ENCODE assay signal across 10 cellular contexts in the genomic region with DNA sequence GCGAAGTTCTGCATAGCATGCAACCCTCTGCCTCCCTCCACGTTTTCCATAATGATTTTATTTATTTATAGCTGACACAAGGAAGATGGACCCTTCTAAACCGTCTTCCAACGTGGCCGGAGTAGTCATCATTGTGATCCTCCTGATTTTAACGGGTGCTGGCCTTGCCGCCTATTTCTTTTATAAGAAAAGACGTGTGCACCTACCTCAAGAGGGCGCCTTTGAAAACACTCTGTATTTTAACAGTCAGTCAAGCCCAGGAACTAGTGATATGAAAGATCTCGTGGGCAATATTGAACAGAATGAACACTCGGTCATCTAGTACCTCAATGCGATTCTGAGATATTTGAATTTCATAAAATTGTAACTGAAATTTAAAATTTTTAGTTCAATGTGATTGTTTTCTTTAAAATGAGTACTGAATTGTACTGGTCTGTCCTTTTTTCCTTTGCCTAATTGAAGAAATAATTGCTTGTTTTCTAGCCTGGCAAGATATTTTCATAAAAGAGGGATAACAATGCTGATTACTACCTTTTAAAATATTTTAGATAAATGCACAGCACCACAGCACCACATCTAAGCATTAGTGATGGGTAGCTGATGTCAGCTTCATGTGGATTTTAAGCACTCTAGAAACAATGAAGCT. TPM values are rescaled to one million over a fixed set of nuclear protein-coding genes. Genes with fewer than 3 reads are reported as not detected.
DNase-seq lines count a peak whose midpoint lies in the region; ATAC-seq, FAIRE-seq and TF ChIP-seq lines count a peak whose summit lies in the region.
"Had no signal": no experiment of that assay in that cellular context is flagged by ENCODE, and none has a peak within 500 bp of the region (broad histone marks: within the 10 kb centered on the region; RNA-seq: fewer than 3 reads in every experiment).

No MANE protein-coding gene starts in this region.

- H3K36me3 ChIP-seq in astrocyte (ENCODE audit: insufficient read depth, low read length) (no peaks in the 10 kb centered on the region), tibial nerve (no peaks in the 10 kb centered on the region), vagina (no peaks in the 10 kb centered on the region)

- TF ChIP-seq POLR2A in tibial nerve (IDR thresholded peaks at IDR 0.05) = no peak
- TF ChIP-seq POLR2A in vagina (IDR thresholded peaks at IDR 0.05) = no peak

- H3K27ac Mint-ChIP-seq in astrocyte (ENCODE audit: unreplicated experiment) = no peak overlapping the region
- H3K27ac Mint-ChIP-seq: activated B cell treated with CpG ODN at 0.5 μM for 24 hours had no signal

- no peak overlapping the region for H3K4me2 ChIP-seq in astrocyte (ENCODE audit: low read length)

- H3K4me3 Mint-ChIP-seq in astrocyte (ENCODE audit: unreplicated experiment) = no peak overlapping the region
- H3K4me3 Mint-ChIP-seq: activated B cell treated with CpG ODN at 0.5 μM for 24 hours had no signal

- H3K27ac ChIP-seq in astrocyte (ENCODE audit: low read depth, low read length) (no peak overlapping the region), tibial nerve (no peak overlapping the region), vagina (no peak overlapping the region)
- H3K27ac ChIP-seq: skin epidermis had no signal

- H3K4me3 ChIP-seq in astrocyte (ENCODE audit: insufficient read depth, low read depth, low read length) (no peak overlapping the region), tibial nerve (no peak overlapping the region), vagina (no peak overlapping the region)
- H3K4me3 ChIP-seq: skin epidermis had no signal

- no peak for TF ChIP-seq EP300 in tibial nerve (IDR thresholded peaks at IDR 0.05)

- no peaks in the 10 kb centered on the region for H3K36me3 Mint-ChIP-seq in astrocyte (ENCODE audit: low read depth, unreplicated experiment)

- H4K20me1 ChIP-seq in astrocyte (ENCODE audit: insufficient read depth, low read length) = no peaks in the 10 kb centered on the region

- no peak overlapping the region for H2AFZ ChIP-seq in astrocyte (ENCODE audit: low read depth, low read length)

- no peak for FAIRE-seq in astrocyte (lab: Jason Lieb, UNC)

- 20 to 25% methylated on average over 12 of the region's 12 CpGs for WGBS in tibial nerve, 2 donors

- no peaks in the 10 kb centered on the region for H3K27me3 Mint-ChIP-seq in astrocyte (ENCODE audit: low read depth, unreplicated experiment)

- peak; percentile 77 for DNase-seq in DMS53 treated with DMSO at 0.1 percent for 48 hours (lab: John Stamatoyannopoulos, UW; ENCODE audit: unreplicated experiment)
- peak; percentile 11 for DNase-seq in NCI-H1694 (lab: John Stamatoyannopoulos, UW)
- DNase-seq in astrocyte (ENCODE audit: low read depth) = peak; percentile 36
- DNase-seq in iris pigment epithelial cell (ENCODE audit: low read depth) = peak; percentile 66
- DNase-seq in tibial nerve (ENCODE audit: low spot score in 2 of 2) = peak in 1 of 2 donors; percentile 37
- no peak for DNase-seq in vagina (ENCODE audit: extremely low spot score in 2 of 2)
- DNase-seq: activated B cell treated with CpG ODN at 0.5 μM for 24 hours had no signal

- no peak overlapping the region for H3K9ac ChIP-seq in astrocyte (ENCODE audit: low read length)

- TF ChIP-seq CTCF in astrocyte (IDR thresholded peaks at IDR 0.05; ENCODE audit: insufficient read depth, low read depth, low read length) (peak; percentile 62), tibial nerve (IDR thresholded peaks at IDR 0.05) (peak; percentile 25 to 56 (median 48)), vagina (IDR thresholded peaks at IDR 0.05) (peak in 1 of 3 experiments; percentile 36)

- no peaks in the 10 kb centered on the region for H3K9me3 ChIP-seq in astrocyte (ENCODE audit: insufficient read depth, low read depth, low read length)
- no peaks in the 10 kb centered on the region for H3K9me3 ChIP-seq in tibial nerve
- H3K9me3 ChIP-seq in vagina = no peaks in the 10 kb centered on the region

- intact Hi-C loops in vagina (cut with DNase I) = no loop called here

- no peaks in the 10 kb centered on the region for H3K79me2 ChIP-seq in astrocyte (ENCODE audit: insufficient read depth, low read length)

- H3K27me3 ChIP-seq in astrocyte (ENCODE audit: insufficient read depth, low read length) (no peaks in the 10 kb centered on the region), tibial nerve (no peaks in the 10 kb centered on the region), vagina (no peaks in the 10 kb centered on the region)

- peaks cover 5% of the 10 kb centered on the region for H3K9me3 Mint-ChIP-seq in astrocyte (ENCODE audit: unreplicated experiment)

- H3K4me1 ChIP-seq in astrocyte (ENCODE audit: insufficient read depth, low read length) (no peaks in the 10 kb centered on the region), tibial nerve (peaks cover 0 to 7% (median 0%) of the 10 kb centered on the region in 4 donors), vagina (no peaks in the 10 kb centered on the region)

- peaks cover 2% of the 10 kb centered on the region for H3K4me1 Mint-ChIP-seq in astrocyte (ENCODE audit: low read depth, unreplicated experiment)
- H3K4me1 Mint-ChIP-seq: activated B cell treated with CpG ODN at 0.5 μM for 24 hours had no signal

- peak; percentile 68 for ATAC-seq in GM21526 (IDR thresholded peaks at IDR 0.05; ENCODE audit: low FRiP score, unreplicated experiment)
- ATAC-seq in GM18498 (IDR thresholded peaks at IDR 0.05; ENCODE audit: unreplicated experiment) = no peak

RNA-seq across cellular contexts. Expression of a gene that starts 41.5 kb away (rescaled TPM):
- total RNA-seq in astrocyte = not detected in 2 replicates
- total RNA-seq in tibial nerve = not detected
- not detected for total RNA-seq in vagina
- total RNA-seq: activated B cell treated with CpG ODN at 0.5 μM for 24 hours had no signal

Comparison
In these comparisons a context has a peak if more than half of its experiments do, and no peak if none do; other contexts are left out.
1. DNase-seq: peak in DMS53 treated with DMSO at 0.1 percent for 48 hours (single experiment), NCI-H1694 (single experiment), astrocyte (single experiment) and iris pigment epithelial cell (single experiment); none in vagina (0 of 2).